ENCODE assay signal across 9 cellular contexts in the genomic region with DNA sequence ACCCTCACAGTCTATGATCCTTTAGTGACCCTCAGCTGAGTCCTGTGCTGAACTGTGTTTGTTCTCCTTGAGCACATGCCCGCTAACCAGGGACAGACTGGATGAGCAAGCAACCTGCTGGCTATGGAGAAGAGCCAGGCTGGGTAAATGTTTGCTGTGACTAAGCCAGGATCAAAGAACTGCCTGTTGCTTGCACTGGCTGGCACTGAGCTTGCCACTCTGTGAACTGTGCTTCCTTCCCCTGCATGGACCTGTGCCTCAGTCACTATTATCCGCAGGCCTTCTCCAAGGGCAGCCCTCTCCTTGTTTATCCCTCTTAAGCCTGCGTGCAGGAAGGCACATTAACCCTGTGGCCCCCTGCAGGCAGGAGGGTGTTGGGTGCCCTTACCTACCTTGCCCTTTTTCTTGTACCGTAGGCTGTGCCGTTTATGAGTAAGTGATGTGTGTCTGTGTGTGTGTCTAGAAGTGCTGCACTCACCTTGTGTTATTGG. TPM values are rescaled to one million over a fixed set of nuclear protein-coding genes. Genes with fewer than 3 reads are reported as not detected.
A peak's percentile ranks its signal among the peaks of the same experiment; 100 is the strongest.
DNase-seq lines count a peak whose midpoint lies in the region; ATAC-seq and TF ChIP-seq lines count a peak whose summit lies in the region.
"Had no signal": no experiment of that assay in that cellular context is flagged by ENCODE, and none has a peak within 500 bp of the region (broad histone marks: within the 10 kb centered on the region; RNA-seq: fewer than 3 reads in every experiment).

No MANE protein-coding gene starts in this region.

- intact Hi-C loops in MCF 10A (cut with micrococcal nuclease), result loop anchor here (1.0 to 5.0 kb wide), 4 partner anchors 22 to 184 kb away; no protein-coding TSS in a partner anchor

- peak overlapping the region; percentile 1 for H3K56ac ChIP-seq in mesendoderm (ENCODE audit: low read length)

- no TSS peak for BruUV-seq in MCF 10A (replicated peaks; lab: Mats Ljungman, UMichigan)

- peaks cover 14% of the 10 kb centered on the region for H3K4me1 Mint-ChIP-seq in MCF 10A (ENCODE audit: insufficient read depth, unreplicated experiment)
- peaks cover 7% of the 10 kb centered on the region for H3K4me1 Mint-ChIP-seq in osteocyte (ENCODE audit: unreplicated experiment)

- H3K9me3 ChIP-seq in BLaER1 treated with 17β-estradiol and CSF1 and Interleukin-3, amounts not matched to agents 10 nM and 100 nM (replicated peaks in 1 of 11), result no peaks in the 10 kb centered on the region

- CTCF ChIA-PET in MCF 10A (lab: Yijun Ruan, JAX), result interaction anchor here (0.6 to 15.6 kb wide), 22 partner anchors 10 to 543 kb away, joined by 3 to 336 read pairs (median 4); a partner anchor contains a TSS

- POLR2A ChIA-PET in MCF 10A (lab: Yijun Ruan, JAX), result interaction anchor here (0.5 to 11.7 kb wide), 14 partner anchors 9 to 125 kb away, joined by 3 to 256 read pairs (median 4); a partner anchor contains a TSS

- WGBS in mesendoderm (ENCODE audit: extremely low coverage, insufficient coverage, low lambda C conversion rate), result no CpG with 5 or more reads among the region's 5 CpGs

- H3K27ac Mint-ChIP-seq in MCF 10A (ENCODE audit: low read depth, unreplicated experiment) (peak overlapping the region; percentile 21), osteocyte (ENCODE audit: unreplicated experiment) (no peak overlapping the region)

- H3K27me3 Mint-ChIP-seq in MCF 10A (ENCODE audit: insufficient read depth, unreplicated experiment) (no peaks in the 10 kb centered on the region), osteocyte (ENCODE audit: unreplicated experiment) (no peaks in the 10 kb centered on the region)

- H3K4me1 ChIP-seq in BLaER1 treated with 17β-estradiol and CSF1 and Interleukin-3, amounts not matched to agents 10 nM and 100 nM, result peaks cover 38 to 87% (median 50%) of the 10 kb centered on the region in 10 experiments
- H3K4me1 ChIP-seq in mesendoderm (ENCODE audit: control insufficient read depth, low read depth, low read length), result peaks cover 2% of the 10 kb centered on the region

- no peak for ATAC-seq in GM18520 (IDR thresholded peaks at IDR 0.05; ENCODE audit: unreplicated experiment)

- H2BK5ac ChIP-seq in mesendoderm (ENCODE audit: low read length), result no peak overlapping the region

- no peaks in the 10 kb centered on the region for H3K79me1 ChIP-seq in mesendoderm (ENCODE audit: low read length)

- no peak overlapping the region for H3K18ac ChIP-seq in mesendoderm (ENCODE audit: low read length)

- H3K36me3 ChIP-seq in BLaER1 treated with 17β-estradiol and CSF1 and Interleukin-3, amounts not matched to agents 10 nM and 100 nM, result peaks cover 6 to 53% (median 25%) of the 10 kb centered on the region in 11 experiments; a peak in 17 of 22 replicates
- no peaks in the 10 kb centered on the region for H3K36me3 ChIP-seq in mesendoderm (ENCODE audit: control insufficient read depth, insufficient read depth, low read length)

- H3K4ac ChIP-seq in mesendoderm (ENCODE audit: low read depth, low read length), result no peak overlapping the region

- H3K27ac ChIP-seq in BLaER1 treated with 17β-estradiol and CSF1 and Interleukin-3, amounts not matched to agents 10 nM and 100 nM, result peak overlapping the region in 2 of 11 experiments; percentile 48 to 51; a peak in 4 of 22 replicates
- H3K27ac ChIP-seq in mesendoderm (ENCODE audit: low read depth, low read length), result no peak overlapping the region

- H2BK120ac ChIP-seq in mesendoderm (ENCODE audit: low read depth, low read length), result no peak overlapping the region

- H3K23ac ChIP-seq in mesendoderm (ENCODE audit: low read length), result no peak overlapping the region

- H3K9ac ChIP-seq in BLaER1 treated with 17β-estradiol and CSF1 and Interleukin-3, amounts not matched to agents 10 nM and 100 nM, result peak overlapping the region in 10 of 11 experiments; percentile 32 to 62 (median 42); a peak in 13 of 22 replicates
- H3K9ac ChIP-seq in mesendoderm (ENCODE audit: low read length), result no peak overlapping the region

- no peak overlapping the region for H2BK15ac ChIP-seq in mesendoderm (replicated peaks; ENCODE audit: low read depth)

- H3K9me3 Mint-ChIP-seq in MCF 10A (ENCODE audit: unreplicated experiment) (no peaks in the 10 kb centered on the region), osteocyte (ENCODE audit: unreplicated experiment) (no peaks in the 10 kb centered on the region)

- no peaks in the 10 kb centered on the region for H3K27me3 ChIP-seq in BLaER1 treated with 17β-estradiol and CSF1 and Interleukin-3, amounts not matched to agents 10 nM and 100 nM
- no peaks in the 10 kb centered on the region for H3K27me3 ChIP-seq in mesendoderm (ENCODE audit: insufficient read depth, low read length, poor library complexity)

- H4K20me1 ChIP-seq in BLaER1 treated with 17β-estradiol and CSF1 and Interleukin-3, amounts not matched to agents 10 nM and 100 nM, result no peaks in the 10 kb centered on the region

- peak overlapping the region; percentile 64 to 87 (median 78) for H3K4me2 ChIP-seq in BLaER1 treated with 17β-estradiol and CSF1 and Interleukin-3, amounts not matched to agents 10 nM and 100 nM
- no peak overlapping the region for H3K4me2 ChIP-seq in mesendoderm (ENCODE audit: low read length)

- no peak overlapping the region for H4K5ac ChIP-seq in mesendoderm (ENCODE audit: low read length)

- H3K79me2 ChIP-seq in mesendoderm (ENCODE audit: control insufficient read depth, insufficient read depth, low read length), result no peaks in the 10 kb centered on the region

- H3K36me3 Mint-ChIP-seq in MCF 10A (ENCODE audit: insufficient read depth, unreplicated experiment) (peaks cover 38% of the 10 kb centered on the region), osteocyte (ENCODE audit: unreplicated experiment) (no peaks in the 10 kb centered on the region)

- H2AK5ac ChIP-seq in mesendoderm (ENCODE audit: low read length), result no peak overlapping the region

- DNase-seq in LNCaP clone FGC (ENCODE audit: low read depth), result peak; percentile 97
- peak; percentile 38 for DNase-seq in MCF 10A (ENCODE audit: unreplicated experiment)
- DNase-seq in mesendoderm, result no peak
- DNase-seq in osteocyte (ENCODE audit: extremely low spot score, unreplicated experiment), result no peak
- DNase-seq in DMS 273 treated with DMSO at 0.1 percent for 48 hours (lab: John Stamatoyannopoulos, UW), result no peak
- DNase-seq in NCI-H1048 (lab: John Stamatoyannopoulos, UW), result no peak

- H3K4me3 ChIP-seq in BLaER1 treated with 17β-estradiol and CSF1 and Interleukin-3, amounts not matched to agents 10 nM and 100 nM, result peak overlapping the region in 2 of 10 experiments; percentile 4 to 37; a peak in 1 of 20 replicates
- H3K4me3 ChIP-seq in LNCaP clone FGC (ENCODE audit: low read depth, low read length), result peak overlapping the region; percentile 38; the same call in 1 of the 2 replicates
- H3K4me3 ChIP-seq in mesendoderm (ENCODE audit: low read length), result no peak overlapping the region

- TF ChIP-seq CTCF in LNCaP clone FGC (IDR thresholded peaks at IDR 0.05; ENCODE audit: control insufficient read depth, extremely low read depth, insufficient read depth) (0 out of 2 replicates have a peak, but pooled peaks have one; percentile 19), MCF 10A (IDR thresholded peaks at IDR 0.05; ENCODE audit: unreplicated experiment) (no peak), osteocyte (IDR thresholded peaks at IDR 0.05) (no peak)

- no peak overlapping the region for H3K4me3 Mint-ChIP-seq in MCF 10A (ENCODE audit: unreplicated experiment)
- no peak overlapping the region for H3K4me3 Mint-ChIP-seq in osteocyte (ENCODE audit: unreplicated experiment)

- H4K8ac ChIP-seq in mesendoderm (ENCODE audit: low read depth, low read length), result no peak overlapping the region

RNA-seq across cellular contexts. Expression of a gene that starts 7.4 kb away (rescaled TPM):
- total RNA-seq in MCF 10A (2022) (56.8 and 58.4 TPM in 2 replicates), osteocyte (9.0 and 9.2 TPM in 2 replicates)
- polyA plus RNA-seq in mesendoderm (2013, experiment 1 of 2), result 2.6 TPM
- 2.9 TPM for polyA plus RNA-seq in mesendoderm (2013, experiment 2 of 2)

RNA-seq across cellular contexts. Expression of a gene that starts 8.9 kb away (rescaled TPM):
- total RNA-seq in MCF 10A (2022), result not detected in 2 replicates
- 0.03 TPM for polyA plus RNA-seq in mesendoderm (2013, experiment 1 of 2)
- polyA plus RNA-seq in mesendoderm (2013, experiment 2 of 2), result 0.03 TPM
- not detected in 2 replicates for total RNA-seq in osteocyte
- total RNA-seq: lung microvascular endothelial cell had no signal

RNA-seq across cellular contexts. Expression of a gene that starts 22.2 kb away (rescaled TPM):
- total RNA-seq in MCF 10A (2022) (132 and 149 TPM in 2 replicates), osteocyte (136 and 148 TPM in 2 replicates)
- polyA plus RNA-seq in mesendoderm (2013, experiment 1 of 2), result 56.8 TPM
- 57.6 TPM for polyA plus RNA-seq in mesendoderm (2013, experiment 2 of 2)

RNA-seq across cellular contexts. Expression of a gene that starts 52.7 kb away (rescaled TPM):
- 11.9 and 15.1 TPM in 2 replicates for total RNA-seq in MCF 10A (2022)
- polyA plus RNA-seq in mesendoderm (2013, experiment 1 of 2), result 32.7 TPM
- polyA plus RNA-seq in mesendoderm (2013, experiment 2 of 2), result 32.4 TPM
- total RNA-seq in osteocyte, result 19.9 and 20.7 TPM in 2 replicates

Comparison
In these comparisons a context has a peak if more than half of its experiments do, and no peak if none do; other contexts are left out.
1. DNase-seq: peak in LNCaP clone FGC (single experiment) and MCF 10A (single experiment); none in mesendoderm (single experiment), osteocyte (single experiment), DMS 273 treated with DMSO at 0.1 percent for 48 hours (single experiment) and NCI-H1048 (single experiment).